Comparison of ENCODE assay signal across 13 cellular contexts in genomic region chr3:87949189-87949878, GRCh38.
A peak's percentile ranks its signal among the peaks of the same experiment; 100 is the strongest.
DNase-seq lines count a peak whose midpoint lies in the region; ATAC-seq and TF ChIP-seq lines count a peak whose summit lies in the region.
"Had no signal": no experiment of that assay in that cellular context is flagged by ENCODE, and none has a peak within 500 bp of the region (broad histone marks: within the 10 kb centered on the region; RNA-seq: fewer than 3 reads in every experiment).

No MANE protein-coding gene starts in this region.

- H3K9me3 ChIP-seq in A673 (ENCODE audit: low read depth, low read length, poor library complexity, severe bottlenecking), result no peaks in the 10 kb centered on the region

- no peaks in the 10 kb centered on the region for H3K27me3 ChIP-seq in A673 (replicated peaks; ENCODE audit: insufficient read depth, low read depth, low read length, poor library complexity)

- DNase-seq in nephron progenitor cell (no peak), superior temporal gyrus (ENCODE audit: extremely low spot score) (no peak), osteocyte (ENCODE audit: extremely low spot score, unreplicated experiment) (no peak), C1 segment of cervical spinal cord (lab: John Stamatoyannopoulos, UW) (no peak), A673 (ENCODE audit: low spot score) (no peak)
- DNase-seq: activated CD8-positive, alpha-beta memory T cell treated with anti-CD3 and anti-CD28 coated beads, Interleukin-2, amount 50 U/mL, for 48 hours; naive thymus-derived CD4-positive, alpha-beta T cell; NCI-H2081; RPMI8226; stimulated activated CD8-positive, alpha-beta memory T cell treated with anti-CD3 and anti-CD28 coated beads, Interleukin-4, amount 100 ng/mL, for 48 hours had no signal

- TF ChIP-seq CTCF in nephron progenitor cell (IDR thresholded peaks at IDR 0.05), result no peak
- TF ChIP-seq CTCF in osteocyte (IDR thresholded peaks at IDR 0.05), result no peak
- no peak for TF ChIP-seq CTCF in A673 (conservative IDR thresholded peaks at IDR 0.05; ENCODE audit: low read depth, low read length)

- no peaks in the 10 kb centered on the region for H3K4me1 ChIP-seq in A673 (ENCODE audit: insufficient read depth, low read length, poor library complexity, severe bottlenecking)

- BruUV-seq in A673 (replicated peaks; lab: Mats Ljungman, UMichigan), result no TSS peak

- H3K4me3 ChIP-seq in A673 (ENCODE audit: low read depth, low read length, poor library complexity, severe bottlenecking), result no peak overlapping the region

- peaks cover 8% of the 10 kb centered on the region for H3K9me3 Mint-ChIP-seq in nephron progenitor cell
- H3K9me3 Mint-ChIP-seq in osteocyte (ENCODE audit: unreplicated experiment), result no peaks in the 10 kb centered on the region

- H3K4me1 Mint-ChIP-seq in nephron progenitor cell, result peaks cover 37% of the 10 kb centered on the region
- no peaks in the 10 kb centered on the region for H3K4me1 Mint-ChIP-seq in osteocyte (ENCODE audit: unreplicated experiment)
- H3K4me1 Mint-ChIP-seq: naive thymus-derived CD4-positive, alpha-beta T cell had no signal

- no peaks in the 10 kb centered on the region for H3K36me3 ChIP-seq in A673 (ENCODE audit: insufficient read depth, low read length, poor library complexity, severe bottlenecking)

- H3K36me3 Mint-ChIP-seq in nephron progenitor cell (ENCODE audit: low read depth) (no peaks in the 10 kb centered on the region), osteocyte (ENCODE audit: unreplicated experiment) (no peaks in the 10 kb centered on the region)
- H3K36me3 Mint-ChIP-seq: naive thymus-derived CD4-positive, alpha-beta T cell had no signal

- H3K27ac ChIP-seq in A673 (ENCODE audit: low read depth, low read length, poor library complexity, severe bottlenecking), result no peak overlapping the region

- intact Hi-C loops in A673 (cut with micrococcal nuclease; ENCODE audit: unreplicated experiment), result no loop called here

- ATAC-seq in GM19035 (IDR thresholded peaks at IDR 0.05; ENCODE audit: unreplicated experiment) (peak; percentile 91), GM21825 (IDR thresholded peaks at IDR 0.05; ENCODE audit: unreplicated experiment) (peak; percentile 92), HG03175 (IDR thresholded peaks at IDR 0.05; ENCODE audit: unreplicated experiment) (peak; percentile 78)
- ATAC-seq: naive thymus-derived CD4-positive, alpha-beta T cell had no signal

- peak overlapping the region; percentile 96 for H3K27ac Mint-ChIP-seq in nephron progenitor cell
- H3K27ac Mint-ChIP-seq in osteocyte (ENCODE audit: unreplicated experiment), result no peak overlapping the region
- H3K27ac Mint-ChIP-seq: naive thymus-derived CD4-positive, alpha-beta T cell had no signal

- CTCF ChIA-PET in A673 (lab: Charles Lee), result no interaction called here

- H3K4me3 Mint-ChIP-seq in nephron progenitor cell, result no peak overlapping the region
- H3K4me3 Mint-ChIP-seq in osteocyte (ENCODE audit: unreplicated experiment), result no peak overlapping the region
- H3K4me3 Mint-ChIP-seq: naive thymus-derived CD4-positive, alpha-beta T cell had no signal

- POLR2A ChIA-PET in A673 (lab: Charles Lee; ENCODE audit: low non-redundant PET), result no interaction called here

- H3K27me3 Mint-ChIP-seq in nephron progenitor cell (ENCODE audit: low read depth, poor library complexity), result no peaks in the 10 kb centered on the region
- H3K27me3 Mint-ChIP-seq in osteocyte (ENCODE audit: unreplicated experiment), result peaks cover 10% of the 10 kb centered on the region
